23 cellular contexts compared by ENCODE assay signal in genomic region chr11:221998-222789, GRCh38. TPM values are rescaled to one million over a fixed set of nuclear protein-coding genes. Genes with fewer than 3 reads are reported as not detected.
DNase-seq lines count a peak whose midpoint lies in the region; ATAC-seq and TF ChIP-seq lines count a peak whose summit lies in the region.
"Had no signal": no experiment of that assay in that cellular context is flagged by ENCODE, and none has a peak within 500 bp of the region (broad histone marks: within the 10 kb centered on the region; RNA-seq: fewer than 3 reads in every experiment).

No MANE protein-coding gene starts in this region.

- H3K4me1 ChIP-seq in mesenchymal stem cell (ENCODE audit: control insufficient read depth, insufficient read depth, low read depth, low read length) (peaks cover 8% of the 10 kb centered on the region), body of pancreas (no peaks in the 10 kb centered on the region)
- H3K4me1 ChIP-seq: SJSA1 had no signal

- intact Hi-C loops in body of pancreas (cut with DNase I), result no loop called here

- peak overlapping the region; percentile 83 for H3K27ac ChIP-seq in angular gyrus (ENCODE audit: low read depth, low read length)
- no peak overlapping the region for H3K27ac ChIP-seq in mesenchymal stem cell (ENCODE audit: low read length, poor library complexity, severe bottlenecking)
- no peak overlapping the region for H3K27ac ChIP-seq in body of pancreas
- H3K27ac ChIP-seq: cardiac muscle cell, GM23248, SJSA1, thoracic aorta had no signal

- no peak overlapping the region for H3K18ac ChIP-seq in mesenchymal stem cell (ENCODE audit: low read depth in 1 of 2, low read length in 2 of 2)

- in situ Hi-C loops in GM13976 (cut with MboI; ENCODE audit: low sequenced_read_pairs, unreplicated experiment), result no loop called here

- H3K4me2 ChIP-seq in mesenchymal stem cell (ENCODE audit: low read length, poor library complexity, severe bottlenecking), result no peak overlapping the region

- H3K9me3 ChIP-seq in mesenchymal stem cell (ENCODE audit: control insufficient read depth, low read length) (no peaks in the 10 kb centered on the region), body of pancreas (no peaks in the 10 kb centered on the region)
- H3K9me3 ChIP-seq: mucosa of descending colon, SJSA1, thoracic aorta had no signal

- H4K8ac ChIP-seq in mesenchymal stem cell (ENCODE audit: low read length), result no peak overlapping the region

- TF ChIP-seq POLR2A in body of pancreas (IDR thresholded peaks at IDR 0.05), result no peak

- no peaks in the 10 kb centered on the region for H3K27me3 ChIP-seq in mesenchymal stem cell (ENCODE audit: control insufficient read depth in 1 of 2, insufficient read depth in 1 of 2, low read length in 2 of 2)
- no peaks in the 10 kb centered on the region for H3K27me3 ChIP-seq in body of pancreas
- H3K27me3 ChIP-seq: cardiac muscle cell, SJSA1 had no signal

- H3K4ac ChIP-seq in mesenchymal stem cell (ENCODE audit: low read depth in 1 of 2, low read length in 2 of 2), result no peak overlapping the region

- H2BK5ac ChIP-seq in mesenchymal stem cell (ENCODE audit: low read depth, low read length, poor library complexity, severe bottlenecking), result no peak overlapping the region

- H2AK5ac ChIP-seq in mesenchymal stem cell (ENCODE audit: low read length, severe bottlenecking), result no peak overlapping the region

- no peak overlapping the region for H2BK12ac ChIP-seq in mesenchymal stem cell (ENCODE audit: low read length in 2 of 2)

- H3K36me3 ChIP-seq in mesenchymal stem cell (ENCODE audit: control insufficient read depth in 1 of 2, insufficient read depth in 2 of 2, low read depth in 1 of 2, low read length in 2 of 2) (peaks cover 29 to 34% of the 10 kb centered on the region in 2 experiments), body of pancreas (replicated peaks in 1 of 2; ENCODE audit: insufficient read depth in 1 of 2, low read depth in 2 of 2) (no peaks in the 10 kb centered on the region)

- H3K4me3 ChIP-seq in mesenchymal stem cell (ENCODE audit: insufficient read depth in 1 of 2, low read depth in 1 of 2, low read length in 2 of 2) (no peak overlapping the region), body of pancreas (no peak overlapping the region)
- H3K4me3 ChIP-seq: cardiac muscle cell, GM23248, mucosa of descending colon, SJSA1, thoracic aorta had no signal

- TF ChIP-seq CTCF in GM13976 (IDR thresholded peaks at IDR 0.05; ENCODE audit: borderline replicate concordance, control extremely low read depth, extremely low read depth, insufficient read depth, missing control alignments) (no peak), body of pancreas (IDR thresholded peaks at IDR 0.05) (no peak)

- peak; percentile 7 for DNase-seq in GM13976 (ENCODE audit: low spot score)
- no peak for DNase-seq in mesenchymal stem cell
- DNase-seq in body of pancreas, result no peak
- DNase-seq: CD4-positive, alpha-beta memory T cell; DMS153; GDM1; GM23248; KBM-7; mucosa of descending colon; NCI-H1694 treated with DMSO at 0.1 percent for 48 hours; NCI-H82; OCI-M1 had no signal

- H3K14ac ChIP-seq in mesenchymal stem cell (ENCODE audit: low read length in 2 of 2), result no peak overlapping the region

- no peak overlapping the region for H2AFZ ChIP-seq in mesenchymal stem cell (ENCODE audit: low read depth, low read length)
- H2AFZ ChIP-seq: GM23248 had no signal

- no peak for ATAC-seq in GM18520 (IDR thresholded peaks at IDR 0.05; ENCODE audit: unreplicated experiment)
- no peak for ATAC-seq in body of pancreas
- ATAC-seq in HG03039 (IDR thresholded peaks at IDR 0.05; ENCODE audit: unreplicated experiment), result no peak
- ATAC-seq: activated CD4-positive, CD25-positive, alpha-beta regulatory T cell treated with anti-CD3 and anti-CD28 coated beads, Interleukin-2, amount 50 U/mL, for 24 hours; mucosa of descending colon had no signal

- 95% methylated on average over 14 of the region's 14 CpGs for WGBS in mesenchymal stem cell
- 83 to 96% methylated on average over 9 to 11 of the region's 14 CpGs for WGBS in body of pancreas, 2 donors

- H3K9ac ChIP-seq in mesenchymal stem cell (ENCODE audit: low read length), result no peak overlapping the region
- H3K9ac ChIP-seq: GM23248 had no signal

- H2BK15ac ChIP-seq in mesenchymal stem cell (ENCODE audit: low read depth, poor library complexity, severe bottlenecking), result no peak overlapping the region

- H3K23ac ChIP-seq in mesenchymal stem cell (ENCODE audit: low read length in 2 of 2), result no peak overlapping the region

- no peak overlapping the region for H2BK120ac ChIP-seq in mesenchymal stem cell (ENCODE audit: low read depth, low read length)

- H4K91ac ChIP-seq in mesenchymal stem cell (ENCODE audit: low read length), result peak overlapping the region; percentile 35

- H3K79me1 ChIP-seq in mesenchymal stem cell (replicated peaks; ENCODE audit: low read length, poor library complexity, severe bottlenecking), result peaks cover 24% of the 10 kb centered on the region

RNA-seq across cellular contexts. Expression of gene SIRT3, which starts 13.9 kb away (rescaled TPM):
- polyA plus RNA-seq in mesenchymal stem cell (2013, experiment 1 of 2), result 10.2 TPM
- polyA plus RNA-seq in mesenchymal stem cell (2013, experiment 2 of 2), result 10.2 TPM
- total RNA-seq in body of pancreas, result 10 to 100 TPM; 22.1 to 22.6 TPM

RNA-seq across cellular contexts. Expression of gene PSMD13, which starts 14.6 kb away (rescaled TPM):
- 66.4 TPM for polyA plus RNA-seq in mesenchymal stem cell (2013, experiment 1 of 2)
- 68.0 TPM for polyA plus RNA-seq in mesenchymal stem cell (2013, experiment 2 of 2)
- total RNA-seq in body of pancreas, result 10 to 100 TPM; 40.2 to 52.4 TPM

RNA-seq across cellular contexts. Expression of gene RIC8A, which starts 14.7 kb away (rescaled TPM):
- polyA plus RNA-seq in mesenchymal stem cell (2013, experiment 1 of 2), result 77.3 TPM
- polyA plus RNA-seq in mesenchymal stem cell (2013, experiment 2 of 2), result 76.9 TPM
- total RNA-seq in body of pancreas, result 10 to 100 TPM; 59.3 to 88.5 TPM

RNA-seq across cellular contexts. Expression of gene BET1L, which starts 15.0 kb away (rescaled TPM):
- polyA plus RNA-seq in mesenchymal stem cell (2013, experiment 1 of 2), result 52.8 TPM
- 52.1 TPM for polyA plus RNA-seq in mesenchymal stem cell (2013, experiment 2 of 2)
- 10 to 100 TPM; 22.3 to 31.0 TPM for total RNA-seq in body of pancreas

RNA-seq across cellular contexts. Expression of gene SCGB1C1, which starts 29.3 kb away (rescaled TPM):
- polyA plus RNA-seq in mesenchymal stem cell (2013, experiment 1 of 2), result not detected
- polyA plus RNA-seq in mesenchymal stem cell (2013, experiment 2 of 2), result not detected
- not detected for total RNA-seq in body of pancreas
- total RNA-seq: activated CD8-positive, alpha-beta memory T cell treated with anti-CD3 and anti-CD28 coated beads for 36 hours; activated T-helper 2 cell treated with anti-CD3 and anti-CD28 coated beads, Interferon-gamma antibody, Interleukin-2, Interleukin-4, amounts not matched to agents 10 μg/mL and 5 μg/mL and 100 μg/mL, durations not matched to agents 14 hours and 24 hours and 36 hours; cardiac muscle cell; CD4-positive, alpha-beta memory T cell; GM23248; mucosa of descending colon; SJSA1; T-helper 2 cell treated with Interferon-gamma antibody and Interleukin-4, amounts not matched to agents 100 ng/mL and 5 ng/mL, for 36 hours; thoracic aorta had no signal
- polyA plus RNA-seq: cardiac muscle cell; CD4-positive, alpha-beta memory T cell; esophagus; GM23248 had no signal
